Comparison of ENCODE assay signal across 29 cellular contexts in genomic region chr1:16210581-16210980, GRCh38. TPM values are rescaled to one million over a fixed set of nuclear protein-coding genes. Genes with fewer than 3 reads are reported as not detected.
DNase-seq lines count a peak whose midpoint lies in the region; ATAC-seq and TF ChIP-seq lines count a peak whose summit lies in the region.
"Had no signal": no experiment of that assay in that cellular context is flagged by ENCODE, and none has a peak within 500 bp of the region (broad histone marks: within the 10 kb centered on the region; RNA-seq: fewer than 3 reads in every experiment).

No MANE protein-coding gene starts in this region.

- H3K27me3 ChIP-seq in BLaER1, result 0 out of 2 replicates have a peak, but pooled peaks cover under 1% of the 10 kb centered on the region
- H3K27me3 ChIP-seq in iPS-20b (ENCODE audit: insufficient read depth, low read length), result no peaks in the 10 kb centered on the region; the same call in none of the 2 replicates
- no peaks in the 10 kb centered on the region for H3K27me3 ChIP-seq in trophoblast cell (ENCODE audit: insufficient read depth, low read length)
- H3K27me3 ChIP-seq: adrenal gland, gastroesophageal sphincter had no signal

- H3K9me3 ChIP-seq in BLaER1 (no peaks in the 10 kb centered on the region), iPS-20b (ENCODE audit: insufficient read depth, low read depth, low read length) (no peaks in the 10 kb centered on the region), trophoblast cell (ENCODE audit: insufficient read depth, low read depth, low read length) (peaks cover 1% of the 10 kb centered on the region)
- H3K9me3 ChIP-seq: adrenal gland, gastroesophageal sphincter, psoas muscle had no signal

- H3K4me1 ChIP-seq in BLaER1 (peaks cover 39% of the 10 kb centered on the region), iPS-20b (ENCODE audit: insufficient read depth, low read length) (peaks cover 17% of the 10 kb centered on the region), trophoblast cell (ENCODE audit: control insufficient read depth in 1 of 2, insufficient read depth in 2 of 2, low read length in 2 of 2) (peaks cover 28 to 33% of the 10 kb centered on the region in 2 experiments)
- H3K4me1 ChIP-seq: psoas muscle had no signal

- no peaks in the 10 kb centered on the region for H3K27me3 Mint-ChIP-seq in WTC11 (ENCODE audit: low read depth)
- H3K27me3 Mint-ChIP-seq: activated CD8-positive, alpha-beta T cell treated with anti-CD3 and anti-CD28 coated beads for 36 hours; CD4-positive, alpha-beta memory T cell had no signal

- peaks cover 6% of the 10 kb centered on the region for H3K79me2 ChIP-seq in trophoblast cell (ENCODE audit: control insufficient read depth, insufficient read depth, low read length, poor library complexity)

- H3K36me3 ChIP-seq in BLaER1 (no peaks in the 10 kb centered on the region), iPS-20b (ENCODE audit: insufficient read depth, low read depth, low read length) (no peaks in the 10 kb centered on the region), trophoblast cell (ENCODE audit: control insufficient read depth in 1 of 2, insufficient read depth in 2 of 2, low read length in 2 of 2) (peaks cover 0 to 2% of the 10 kb centered on the region in 2 experiments)
- H3K36me3 ChIP-seq: adrenal gland, gastroesophageal sphincter had no signal

- POLR2A ChIA-PET in WTC11 (lab: Charles Lee), result no interaction called here

- H3K79me1 ChIP-seq in trophoblast cell (ENCODE audit: low read length), result peaks cover 25% of the 10 kb centered on the region

- H2BK5ac ChIP-seq in trophoblast cell (ENCODE audit: low read depth, low read length, poor library complexity), result no peak overlapping the region

- H3K23ac ChIP-seq in trophoblast cell (ENCODE audit: low read length), result no peak overlapping the region

- H4K20me1 ChIP-seq in BLaER1, result no peaks in the 10 kb centered on the region

- H4K8ac ChIP-seq in trophoblast cell (ENCODE audit: low read depth, low read length), result no peak overlapping the region

- no peak overlapping the region for H3K27ac ChIP-seq in BLaER1
- no peak overlapping the region for H3K27ac ChIP-seq in iPS-20b (ENCODE audit: low read length)
- no peak overlapping the region for H3K27ac ChIP-seq in trophoblast cell (ENCODE audit: low read depth, low read length)
- H3K27ac ChIP-seq: PC-9, psoas muscle had no signal

- H2AFZ ChIP-seq in trophoblast cell (ENCODE audit: insufficient read depth, low read length, poor library complexity), result no peak overlapping the region
- H2AFZ ChIP-seq: PC-9 had no signal

- H3K9ac ChIP-seq in BLaER1 (peak overlapping the region; percentile 1; the same call in 1 of the 2 replicates), iPS-20b (ENCODE audit: low read depth, low read length) (0 out of 2 replicates have a peak overlapping the region, but pooled peaks have one; percentile 37), trophoblast cell (ENCODE audit: low read length) (peak overlapping the region; percentile 25)

- H3K14ac ChIP-seq in trophoblast cell (ENCODE audit: low read length), result no peak overlapping the region

- no peak overlapping the region for H2AK5ac ChIP-seq in trophoblast cell (ENCODE audit: low read length)

- no peaks in the 10 kb centered on the region for H3K36me3 Mint-ChIP-seq in WTC11

- H3K9me3 Mint-ChIP-seq in WTC11, result no peaks in the 10 kb centered on the region
- H3K9me3 Mint-ChIP-seq: activated CD8-positive, alpha-beta T cell treated with anti-CD3 and anti-CD28 coated beads for 36 hours; activated naive CD4-positive, alpha-beta T cell treated with anti-CD3 and anti-CD28 coated beads for 36 hours; CD4-positive, alpha-beta memory T cell had no signal

- no peak for TF ChIP-seq CTCF in WTC11 (IDR thresholded peaks at IDR 0.05)

- DNase-seq in WTC11 (ENCODE audit: low spot score) (no peak), trophoblast cell (no peak), DMS53 treated with DMSO at 0.1 percent for 48 hours (lab: John Stamatoyannopoulos, UW; ENCODE audit: unreplicated experiment) (no peak)
- DNase-seq in NK-92 treated with Interleukin-12 subunit alpha and Interleukin-12 subunit beta, amount 100 ng/mL, for 24 hours (lab: John Stamatoyannopoulos, UW), result no peak
- DNase-seq: activated CD4-positive, alpha-beta T cell treated with anti-CD3 and anti-CD28 coated beads for 1 hour; activated CD8-positive, alpha-beta memory T cell treated with anti-CD3 and anti-CD28 coated beads, Interleukin-2, amount 50 U/mL, for 48 hours; activated CD8-positive, alpha-beta T cell treated with anti-CD3 and anti-CD28 coated beads for 36 hours; activated naive CD4-positive, alpha-beta T cell treated with anti-CD3 and anti-CD28 coated beads for 36 hours; adrenal gland; CD4-positive, alpha-beta memory T cell; EL; H7; KG1; mammary epithelial cell; NCI-H1105; NCI-H1930; NCI-H526 treated with DMSO at 0.1 percent for 48 hours; PC-9; psoas muscle; Right ventricle myocardium superior; stimulated activated CD4-positive, alpha-beta T cell treated with anti-CD3 and anti-CD28 coated beads, Interleukin-15, amount 100 ng/mL, for 24 hours; stimulated activated CD4-positive, alpha-beta T cell treated with anti-CD3 and anti-CD28 coated beads, Interleukin-4, amount 100 ng/mL, for 4 hours had no signal

- H3K4me2 ChIP-seq in BLaER1 (no peak overlapping the region), trophoblast cell (ENCODE audit: low read length) (no peak overlapping the region)
- H3K4me2 ChIP-seq: PC-9 had no signal

- peak overlapping the region; percentile 7; the same call in 1 of the 2 replicates for H3K27ac Mint-ChIP-seq in WTC11
- H3K27ac Mint-ChIP-seq: activated CD8-positive, alpha-beta T cell treated with anti-CD3 and anti-CD28 coated beads for 36 hours; activated naive CD4-positive, alpha-beta T cell treated with anti-CD3 and anti-CD28 coated beads for 36 hours had no signal

- H2BK120ac ChIP-seq in trophoblast cell (ENCODE audit: insufficient read depth, low read length, poor library complexity), result no peak overlapping the region

- H4K91ac ChIP-seq in trophoblast cell (ENCODE audit: low read depth, low read length), result no peak overlapping the region

- H3K4me3 Mint-ChIP-seq in WTC11, result peak overlapping the region; percentile 76
- H3K4me3 Mint-ChIP-seq: activated CD8-positive, alpha-beta T cell treated with anti-CD3 and anti-CD28 coated beads for 36 hours; activated naive CD4-positive, alpha-beta T cell treated with anti-CD3 and anti-CD28 coated beads for 36 hours; CD4-positive, alpha-beta memory T cell had no signal

- no CpG with 5 or more reads among the region's 4 CpGs for WGBS in trophoblast cell (ENCODE audit: extremely low coverage, insufficient coverage, insufficient read length)

- no peak overlapping the region for H3K4me3 ChIP-seq in BLaER1
- peak overlapping the region; percentile 47 for H3K4me3 ChIP-seq in iPS-20b (ENCODE audit: low read length)
- no peak overlapping the region for H3K4me3 ChIP-seq in trophoblast cell (ENCODE audit: low read depth, low read length)
- H3K4me3 ChIP-seq: adrenal gland, gastroesophageal sphincter, GM12878, PC-9, psoas muscle had no signal

- no peak overlapping the region for H3K4ac ChIP-seq in trophoblast cell (ENCODE audit: low read depth, low read length)

- no peak overlapping the region for H2BK12ac ChIP-seq in trophoblast cell (ENCODE audit: low read length)

- H3K18ac ChIP-seq in trophoblast cell (ENCODE audit: low read length), result no peak overlapping the region

- peaks cover 47% of the 10 kb centered on the region for H3K4me1 Mint-ChIP-seq in WTC11

- no peak overlapping the region for H4K12ac ChIP-seq in trophoblast cell (ENCODE audit: low read depth, low read length)

- CTCF ChIA-PET in WTC11 (lab: Charles Lee), result interaction anchor here (2.2 to 2.5 kb wide), 3 partner anchors 18 to 132 kb away, joined by 7 to 11 read pairs (median 9); no protein-coding TSS in a partner anchor

- ATAC-seq in WTC11 (no peak), GM18520 (IDR thresholded peaks at IDR 0.05; ENCODE audit: unreplicated experiment) (no peak)
- ATAC-seq: activated CD8-positive, alpha-beta T cell treated with anti-CD3 and anti-CD28 coated beads for 36 hours; gastroesophageal sphincter; GM12878; left colon; psoas muscle had no signal

TF ChIP-seq in WTC11, 78 proteins besides CTCF, POLR2A, EP300 and RAD21 (continues in another document):
- TF ChIP-seq AFF4 (CRISPR knock-in tag; IDR thresholded peaks at IDR 0.05; ENCODE audit: borderline replicate concordance), result no peak
- TF ChIP-seq SMAD4 (CRISPR knock-in tag; IDR thresholded peaks at IDR 0.05), result no peak

RNA-seq across cellular contexts. Expression of gene ARHGEF19, which starts 1.9 kb away (rescaled TPM):
- 51.1 to 53.1 TPM (median 52.9 TPM) in 3 replicates for total RNA-seq in WTC11 (2021)
- 10.9 and 12.8 TPM in 2 replicates for polyA plus RNA-seq in trophoblast cell (2013)

RNA-seq across cellular contexts. Expression of gene CPLANE2, which starts 26.4 kb away (rescaled TPM):
- total RNA-seq in WTC11 (2021), result 3.9 to 5.0 TPM (median 4.9 TPM) in 3 replicates
- polyA plus RNA-seq in trophoblast cell (2013), result 1.8 and 4.1 TPM in 2 replicates

RNA-seq across cellular contexts. Expression of gene EPHA2, which starts 54.7 kb away (rescaled TPM):
- 31.4 to 44.4 TPM (median 31.7 TPM) in 3 replicates for total RNA-seq in WTC11 (2021)
- 27.6 and 30.3 TPM in 2 replicates for polyA plus RNA-seq in trophoblast cell (2013)
- total RNA-seq: activated CD8-positive, alpha-beta T cell treated with anti-CD3 and anti-CD28 coated beads for 36 hours; CD4-positive, alpha-beta memory T cell; T-helper 2 cell treated with Interferon-gamma antibody and Interleukin-4, amounts not matched to agents 100 ng/mL and 5 ng/mL, for 36 hours had no signal
- polyA plus RNA-seq: CD4-positive, alpha-beta memory T cell had no signal
